Comparison of ENCODE assay signal across 22 cellular contexts in the genomic region with DNA sequence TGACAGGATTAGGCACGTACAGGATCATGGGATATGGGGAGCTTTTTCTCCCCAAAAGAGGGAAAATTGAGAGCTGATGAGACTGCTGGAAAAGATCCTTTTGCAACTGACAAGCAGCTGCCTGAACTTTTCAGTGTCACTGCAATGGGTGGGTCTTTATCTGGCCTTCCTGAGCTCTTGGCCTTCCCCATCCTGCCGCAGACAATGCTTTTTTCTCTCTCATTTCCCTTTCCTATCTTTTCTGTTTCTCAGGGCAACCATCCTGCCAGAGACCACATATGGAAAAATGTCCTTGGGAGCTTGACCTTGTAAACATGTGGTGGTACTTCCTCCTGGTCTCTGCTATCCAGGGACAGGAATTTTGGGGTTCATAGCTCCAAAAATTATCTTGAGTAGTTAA.
A peak's percentile ranks its signal among the peaks of the same experiment; 100 is the strongest.
DNase-seq lines count a peak whose midpoint lies in the region; ATAC-seq, FAIRE-seq and TF ChIP-seq lines count a peak whose summit lies in the region.
"Had no signal": no experiment of that assay in that cellular context is flagged by ENCODE, and none has a peak within 500 bp of the region (broad histone marks: within the 10 kb centered on the region; RNA-seq: fewer than 3 reads in every experiment).

No MANE protein-coding gene starts in this region.

- FAIRE-seq in HepG2 (lab: Jason Lieb, UNC) = no peak
- FAIRE-seq: A549, D721Med, G401.6, GM12891, GM19239 had no signal

- TF ChIP-seq RAD21 in liver (IDR thresholded peaks at IDR 0.05) (no peak), HepG2 (CRISPR knock-in tag; IDR thresholded peaks at IDR 0.05) (no peak)

- POLR2A ChIA-PET in HepG2 (lab: Yijun Ruan, JAX) = no interaction called here

- no peak overlapping the region for H3K4me3 ChIP-seq in left ventricle myocardium inferior
- no peak overlapping the region for H3K4me3 ChIP-seq in liver (ENCODE audit: low read depth in 1 of 3, low read length in 3 of 3)
- H3K4me3 ChIP-seq in HepG2 (replicated peaks in 1 of 3; ENCODE audit: insufficient read depth in 1 of 3, low read depth in 2 of 3, low read length in 3 of 3) = no peak overlapping the region
- no peak overlapping the region for H3K4me3 ChIP-seq in spleen
- no peak overlapping the region for H3K4me3 ChIP-seq in SJCRH30
- H3K4me3 ChIP-seq: A549; BLaER1 treated with 17β-estradiol and CSF1 and Interleukin-3, amounts not matched to agents 10 nM and 100 nM had no signal

- no TSS peak for BruUV-seq in HepG2 (replicated peaks; lab: Mats Ljungman, UMichigan)

- no peak for TF ChIP-seq CTCF in left ventricle myocardium inferior (IDR thresholded peaks at IDR 0.05; ENCODE audit: borderline replicate concordance)
- TF ChIP-seq CTCF in liver (IDR thresholded peaks at IDR 0.05; ENCODE audit: low read depth, low read length, missing input control) = no peak
- no peak for TF ChIP-seq CTCF in HepG2 (CRISPR knock-in tag; IDR thresholded peaks at IDR 0.05)
- TF ChIP-seq CTCF in spleen (IDR thresholded peaks at IDR 0.05 in 8 of 11, conservative IDR thresholded peaks at IDR 0.05 in 3 of 11) = no peak

- intact Hi-C loops in left ventricle myocardium inferior (cut with micrococcal nuclease) (no loop called here), Right ventricle myocardium inferior (cut with DNase I) (no loop called here), HepG2 (cut with micrococcal nuclease; ENCODE audit: unreplicated experiment) (no loop called here), spleen (cut with DNase I; ENCODE audit: low total_unique reads) (no loop called here)

- CTCF ChIA-PET in HepG2 (lab: Yijun Ruan, JAX; ENCODE audit: low intra/inter-chr PET ratio, low total read pairs) = no interaction called here

- H3K27me3 ChIP-seq in left ventricle myocardium inferior (ENCODE audit: low read depth) = no peaks in the 10 kb centered on the region
- H3K27me3 ChIP-seq in liver (ENCODE audit: control insufficient read depth in 4 of 4, insufficient read depth in 4 of 4, low read length in 3 of 4) = no peaks in the 10 kb centered on the region
- H3K27me3 ChIP-seq in HepG2 (ENCODE audit: control insufficient read depth in 1 of 2, insufficient read depth in 2 of 2, low read length in 2 of 2) = no peaks in the 10 kb centered on the region
- H3K27me3 ChIP-seq in spleen (replicated peaks in 1 of 7) = peaks cover 0 to 13% (median 0%) of the 10 kb centered on the region in 7 donors
- H3K27me3 ChIP-seq in SJCRH30 = no peaks in the 10 kb centered on the region
- H3K27me3 ChIP-seq: BLaER1 treated with 17β-estradiol and CSF1 and Interleukin-3, amounts not matched to agents 10 nM and 100 nM had no signal

- H3K9me3 ChIP-seq in left ventricle myocardium inferior (replicated peaks) = peaks cover 49% of the 10 kb centered on the region
- H3K9me3 ChIP-seq in liver (ENCODE audit: control insufficient read depth in 4 of 4, low read length in 3 of 4) = peaks cover 0 to 4% (median 0%) of the 10 kb centered on the region in 4 donors
- H3K9me3 ChIP-seq in HepG2 (ENCODE audit: low read length) = peaks cover 19% of the 10 kb centered on the region
- peaks cover 7 to 68% (median 50%) of the 10 kb centered on the region in 8 donors for H3K9me3 ChIP-seq in spleen
- peaks cover 15% of the 10 kb centered on the region for H3K9me3 ChIP-seq in SJCRH30 (replicated peaks)
- H3K9me3 ChIP-seq: Caco-2 had no signal

- no peaks in the 10 kb centered on the region for H3K79me2 ChIP-seq in HepG2 (ENCODE audit: insufficient read depth, low read length)

- WGBS in liver = 64% methylated on average over 2 of the region's 2 CpGs
- WGBS in HepG2 (ENCODE audit: low lambda C conversion rate) = 0% methylated on average over 2 of the region's 2 CpGs
- 48 to 83% (median 75%) methylated on average over 2 of the region's 2 CpGs for WGBS in spleen, 5 donors

- no peak for TF ChIP-seq POLR2A in HepG2 (IDR thresholded peaks at IDR 0.05; ENCODE audit: insufficient read depth in 1 of 2, low read depth in 2 of 2, low read length in 2 of 2)
- TF ChIP-seq POLR2A in spleen (IDR thresholded peaks at IDR 0.05) = no peak

- TF ChIP-seq EP300 in HepG2 (IDR thresholded peaks at IDR 0.05; ENCODE audit: low read depth in 2 of 2, low read length in 2 of 2) = no peak
- TF ChIP-seq EP300 in HepG2 (CRISPR knock-in tag; IDR thresholded peaks at IDR 0.05; ENCODE audit: borderline replicate concordance) = no peak

- H3K27ac ChIP-seq in left ventricle myocardium inferior (replicated peaks) (peak overlapping the region; percentile 47), liver (ENCODE audit: low read depth in 1 of 2, low read length in 2 of 2) (no peak overlapping the region), HepG2 (ENCODE audit: extremely low read length, insufficient read depth, low read length) (no peak overlapping the region), spleen (peak overlapping the region in 6 of 8 donors; percentile 55 to 71 (median 65)), SJCRH30 (no peak overlapping the region), substantia nigra (ENCODE audit: low read depth, low read length, poor library complexity, severe bottlenecking) (no peak overlapping the region)
- H3K27ac ChIP-seq: 22Rv1; A549; BLaER1 treated with 17β-estradiol and CSF1 and Interleukin-3, amounts not matched to agents 10 nM and 100 nM; C4-2B had no signal

- in situ Hi-C loops in HepG2 (cut with HindIII; ENCODE audit: extremely low pct_ligation_motif_present, low pct_unique_long_range_greater_than_20kb) = no loop called here

- H3K36me3 ChIP-seq in left ventricle myocardium inferior (no peaks in the 10 kb centered on the region), liver (ENCODE audit: control insufficient read depth in 4 of 4, insufficient read depth in 3 of 4, low read depth in 1 of 4, low read length in 3 of 4) (no peaks in the 10 kb centered on the region), HepG2 (replicated peaks in 1 of 2; ENCODE audit: control insufficient read depth in 1 of 2, insufficient read depth in 2 of 2, low read length in 2 of 2) (no peaks in the 10 kb centered on the region), spleen (no peaks in the 10 kb centered on the region), SJCRH30 (no peaks in the 10 kb centered on the region)

- ATAC-seq in Right ventricle myocardium inferior (no peak), HepG2 (no peak)
- ATAC-seq: A549; CD8-positive, alpha-beta T cell had no signal

- no peak overlapping the region for H3K9ac ChIP-seq in liver (ENCODE audit: low read depth in 1 of 2, low read length in 2 of 2)
- no peak overlapping the region for H3K9ac ChIP-seq in HepG2 (ENCODE audit: insufficient read depth, low read depth, low read length)
- H3K9ac ChIP-seq: BLaER1 treated with 17β-estradiol and CSF1 and Interleukin-3, amounts not matched to agents 10 nM and 100 nM had no signal

- DNase-seq in left ventricle myocardium inferior (no peak), Right ventricle myocardium inferior (ENCODE audit: missing footprints) (no peak), HepG2 (ENCODE audit: low spot score) (no peak), spleen (no peak), SJCRH30 (no peak), substantia nigra (lab: John Stamatoyannopoulos, UW) (no peak)
- DNase-seq: AML-193; Caco-2; Calu3; CD4-positive, alpha-beta T cell; CD8-positive, alpha-beta T cell; DMS79 treated with DMSO at 0.1 percent for 48 hours; GF-D8 had no signal

- H3K4me2 ChIP-seq in HepG2 (ENCODE audit: low read depth, low read length) = no peak overlapping the region
- H3K4me2 ChIP-seq: A549; BLaER1 treated with 17β-estradiol and CSF1 and Interleukin-3, amounts not matched to agents 10 nM and 100 nM had no signal

- no peaks in the 10 kb centered on the region for H4K20me1 ChIP-seq in HepG2 (ENCODE audit: insufficient read depth, low read length)
- H4K20me1 ChIP-seq: BLaER1 treated with 17β-estradiol and CSF1 and Interleukin-3, amounts not matched to agents 10 nM and 100 nM had no signal

- H3K4me1 ChIP-seq in left ventricle myocardium inferior (peaks cover 12% of the 10 kb centered on the region), liver (ENCODE audit: control insufficient read depth in 4 of 4, insufficient read depth in 4 of 4, low read length in 3 of 4) (no peaks in the 10 kb centered on the region), HepG2 (ENCODE audit: insufficient read depth, low read length) (no peaks in the 10 kb centered on the region), spleen (peaks cover 0 to 9% (median 0%) of the 10 kb centered on the region in 6 donors), SJCRH30 (no peaks in the 10 kb centered on the region)
- H3K4me1 ChIP-seq: A549; BLaER1 treated with 17β-estradiol and CSF1 and Interleukin-3, amounts not matched to agents 10 nM and 100 nM had no signal

- H2AFZ ChIP-seq in HepG2 (ENCODE audit: low read length) = no peak overlapping the region

TF ChIP-seq in liver, 16 proteins besides CTCF, POLR2A, EP300 and RAD21:
- TF ChIP-seq NR2F2 (IDR thresholded peaks at IDR 0.05) (peak; percentile 78), MAX (IDR thresholded peaks at IDR 0.05) (no peak), RXRA (IDR thresholded peaks at IDR 0.05) (no peak)

TF ChIP-seq in HepG2, 621 proteins besides CTCF, POLR2A, EP300 and RAD21 (continues in another document):
- TF ChIP-seq PLRG1 (conservative IDR thresholded peaks at IDR 0.05) = no peak
- TF ChIP-seq CBFB (CRISPR knock-in tag; IDR thresholded peaks at IDR 0.05) = no peak

Comparison
In these comparisons a context has a peak if more than half of its experiments do, and no peak if none do; other contexts are left out.
1. H3K27ac ChIP-seq: peak in left ventricle myocardium inferior (single experiment) and spleen (6 of 8); none in liver (0 of 2), HepG2 (single experiment), SJCRH30 (single experiment) and substantia nigra (single experiment).